In genomic region chr4:103198111-103198765, GRCh38 we compare ENCODE assay signal across 1 cellular context.
TF ChIP-seq lines count a peak whose summit lies in the region.

A gene with protein sequence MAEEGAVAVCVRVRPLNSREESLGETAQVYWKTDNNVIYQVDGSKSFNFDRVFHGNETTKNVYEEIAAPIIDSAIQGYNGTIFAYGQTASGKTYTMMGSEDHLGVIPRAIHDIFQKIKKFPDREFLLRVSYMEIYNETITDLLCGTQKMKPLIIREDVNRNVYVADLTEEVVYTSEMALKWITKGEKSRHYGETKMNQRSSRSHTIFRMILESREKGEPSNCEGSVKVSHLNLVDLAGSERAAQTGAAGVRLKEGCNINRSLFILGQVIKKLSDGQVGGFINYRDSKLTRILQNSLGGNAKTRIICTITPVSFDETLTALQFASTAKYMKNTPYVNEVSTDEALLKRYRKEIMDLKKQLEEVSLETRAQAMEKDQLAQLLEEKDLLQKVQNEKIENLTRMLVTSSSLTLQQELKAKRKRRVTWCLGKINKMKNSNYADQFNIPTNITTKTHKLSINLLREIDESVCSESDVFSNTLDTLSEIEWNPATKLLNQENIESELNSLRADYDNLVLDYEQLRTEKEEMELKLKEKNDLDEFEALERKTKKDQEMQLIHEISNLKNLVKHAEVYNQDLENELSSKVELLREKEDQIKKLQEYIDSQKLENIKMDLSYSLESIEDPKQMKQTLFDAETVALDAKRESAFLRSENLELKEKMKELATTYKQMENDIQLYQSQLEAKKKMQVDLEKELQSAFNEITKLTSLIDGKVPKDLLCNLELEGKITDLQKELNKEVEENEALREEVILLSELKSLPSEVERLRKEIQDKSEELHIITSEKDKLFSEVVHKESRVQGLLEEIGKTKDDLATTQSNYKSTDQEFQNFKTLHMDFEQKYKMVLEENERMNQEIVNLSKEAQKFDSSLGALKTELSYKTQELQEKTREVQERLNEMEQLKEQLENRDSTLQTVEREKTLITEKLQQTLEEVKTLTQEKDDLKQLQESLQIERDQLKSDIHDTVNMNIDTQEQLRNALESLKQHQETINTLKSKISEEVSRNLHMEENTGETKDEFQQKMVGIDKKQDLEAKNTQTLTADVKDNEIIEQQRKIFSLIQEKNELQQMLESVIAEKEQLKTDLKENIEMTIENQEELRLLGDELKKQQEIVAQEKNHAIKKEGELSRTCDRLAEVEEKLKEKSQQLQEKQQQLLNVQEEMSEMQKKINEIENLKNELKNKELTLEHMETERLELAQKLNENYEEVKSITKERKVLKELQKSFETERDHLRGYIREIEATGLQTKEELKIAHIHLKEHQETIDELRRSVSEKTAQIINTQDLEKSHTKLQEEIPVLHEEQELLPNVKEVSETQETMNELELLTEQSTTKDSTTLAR (N-terminal part only) (minus strand): TSS chr4:103198343. CDS start chr4:103198319, 24 bp downstream.

TF ChIP-seq in HepG2, 621 proteins besides CTCF, POLR2A, EP300 and RAD21 (continued from another document and continues in another):
- TF ChIP-seq, protein P1, sequence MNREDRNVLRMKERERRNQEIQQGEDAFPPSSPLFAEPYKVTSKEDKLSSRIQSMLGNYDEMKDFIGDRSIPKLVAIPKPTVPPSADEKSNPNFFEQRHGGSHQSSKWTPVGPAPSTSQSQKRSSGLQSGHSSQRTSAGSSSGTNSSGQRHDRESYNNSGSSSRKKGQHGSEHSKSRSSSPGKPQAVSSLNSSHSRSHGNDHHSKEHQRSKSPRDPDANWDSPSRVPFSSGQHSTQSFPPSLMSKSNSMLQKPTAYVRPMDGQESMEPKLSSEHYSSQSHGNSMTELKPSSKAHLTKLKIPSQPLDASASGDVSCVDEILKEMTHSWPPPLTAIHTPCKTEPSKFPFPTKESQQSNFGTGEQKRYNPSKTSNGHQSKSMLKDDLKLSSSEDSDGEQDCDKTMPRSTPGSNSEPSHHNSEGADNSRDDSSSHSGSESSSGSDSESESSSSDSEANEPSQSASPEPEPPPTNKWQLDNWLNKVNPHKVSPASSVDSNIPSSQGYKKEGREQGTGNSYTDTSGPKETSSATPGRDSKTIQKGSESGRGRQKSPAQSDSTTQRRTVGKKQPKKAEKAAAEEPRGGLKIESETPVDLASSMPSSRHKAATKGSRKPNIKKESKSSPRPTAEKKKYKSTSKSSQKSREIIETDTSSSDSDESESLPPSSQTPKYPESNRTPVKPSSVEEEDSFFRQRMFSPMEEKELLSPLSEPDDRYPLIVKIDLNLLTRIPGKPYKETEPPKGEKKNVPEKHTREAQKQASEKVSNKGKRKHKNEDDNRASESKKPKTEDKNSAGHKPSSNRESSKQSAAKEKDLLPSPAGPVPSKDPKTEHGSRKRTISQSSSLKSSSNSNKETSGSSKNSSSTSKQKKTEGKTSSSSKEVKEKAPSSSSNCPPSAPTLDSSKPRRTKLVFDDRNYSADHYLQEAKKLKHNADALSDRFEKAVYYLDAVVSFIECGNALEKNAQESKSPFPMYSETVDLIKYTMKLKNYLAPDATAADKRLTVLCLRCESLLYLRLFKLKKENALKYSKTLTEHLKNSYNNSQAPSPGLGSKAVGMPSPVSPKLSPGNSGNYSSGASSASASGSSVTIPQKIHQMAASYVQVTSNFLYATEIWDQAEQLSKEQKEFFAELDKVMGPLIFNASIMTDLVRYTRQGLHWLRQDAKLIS (CRISPR knock-in tag; IDR thresholded peaks at IDR 0.05) = no peak
- TF ChIP-seq ZIK1 (CRISPR knock-in tag; IDR thresholded peaks at IDR 0.05; ENCODE audit: borderline replicate concordance, low read depth) = no peak
- TF ChIP-seq ERF (CRISPR knock-in tag; IDR thresholded peaks at IDR 0.05) = no peak
- TF ChIP-seq CENPBD1 (CRISPR knock-in tag; IDR thresholded peaks at IDR 0.05; ENCODE audit: borderline replicate concordance, low read depth) = no peak
- TF ChIP-seq SMYD3 (CRISPR knock-in tag; IDR thresholded peaks at IDR 0.05) = peak; percentile 52
- peak; percentile 59; the same call in 1 of the 2 replicates for TF ChIP-seq ZNF510 (CRISPR knock-in tag; IDR thresholded peaks at IDR 0.05; ENCODE audit: low read depth)
- no peak for TF ChIP-seq ZNF841 (CRISPR knock-in tag; IDR thresholded peaks at IDR 0.05; ENCODE audit: borderline replicate concordance)
- no peak for TF ChIP-seq TCF12 (IDR thresholded peaks at IDR 0.05)
- TF ChIP-seq TCF12 (CRISPR knock-in tag; IDR thresholded peaks at IDR 0.05) = no peak
- TF ChIP-seq, protein P2, sequence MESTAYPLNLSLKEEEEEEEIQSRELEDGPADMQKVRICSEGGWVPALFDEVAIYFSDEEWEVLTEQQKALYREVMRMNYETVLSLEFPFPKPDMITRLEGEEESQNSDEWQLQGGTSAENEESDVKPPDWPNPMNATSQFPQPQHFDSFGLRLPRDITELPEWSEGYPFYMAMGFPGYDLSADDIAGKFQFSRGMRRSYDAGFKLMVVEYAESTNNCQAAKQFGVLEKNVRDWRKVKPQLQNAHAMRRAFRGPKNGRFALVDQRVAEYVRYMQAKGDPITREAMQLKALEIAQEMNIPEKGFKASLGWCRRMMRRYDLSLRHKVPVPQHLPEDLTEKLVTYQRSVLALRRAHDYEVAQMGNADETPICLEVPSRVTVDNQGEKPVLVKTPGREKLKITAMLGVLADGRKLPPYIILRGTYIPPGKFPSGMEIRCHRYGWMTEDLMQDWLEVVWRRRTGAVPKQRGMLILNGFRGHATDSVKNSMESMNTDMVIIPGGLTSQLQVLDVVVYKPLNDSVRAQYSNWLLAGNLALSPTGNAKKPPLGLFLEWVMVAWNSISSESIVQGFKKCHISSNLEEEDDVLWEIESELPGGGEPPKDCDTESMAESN (CRISPR knock-in tag; conservative IDR thresholded peaks at IDR 0.05) = no peak
- TF ChIP-seq DNMT1 (CRISPR knock-in tag; IDR thresholded peaks at IDR 0.05) = 0 out of 2 replicates have a peak, but pooled peaks have one; percentile 71
- TF ChIP-seq POGZ (CRISPR knock-in tag; IDR thresholded peaks at IDR 0.05) = peak; percentile 99
- TF ChIP-seq THRA (CRISPR knock-in tag; IDR thresholded peaks at IDR 0.05; ENCODE audit: borderline replicate concordance) = no peak
- peak; percentile 73 for TF ChIP-seq KDM5A (IDR thresholded peaks at IDR 0.05; ENCODE audit: borderline replicate concordance, low read length)
- TF ChIP-seq ZNF83 (CRISPR knock-in tag; IDR thresholded peaks at IDR 0.05; ENCODE audit: borderline replicate concordance) = no peak
- no peak for TF ChIP-seq ZNF850 (CRISPR knock-in tag; conservative IDR thresholded peaks at IDR 0.05)
- 0 out of 2 replicates have a peak, but pooled peaks have one; percentile 40 for TF ChIP-seq CHD2 (IDR thresholded peaks at IDR 0.05; ENCODE audit: low read depth, low read length)
- peak; percentile 66 for TF ChIP-seq E2F1 (CRISPR knock-in tag; IDR thresholded peaks at IDR 0.05)
- peak; percentile 84 for TF ChIP-seq ZNF501 (CRISPR knock-in tag; IDR thresholded peaks at IDR 0.05)
- TF ChIP-seq ZNF770 (CRISPR knock-in tag; IDR thresholded peaks at IDR 0.05) = no peak
- TF ChIP-seq, protein P3, sequence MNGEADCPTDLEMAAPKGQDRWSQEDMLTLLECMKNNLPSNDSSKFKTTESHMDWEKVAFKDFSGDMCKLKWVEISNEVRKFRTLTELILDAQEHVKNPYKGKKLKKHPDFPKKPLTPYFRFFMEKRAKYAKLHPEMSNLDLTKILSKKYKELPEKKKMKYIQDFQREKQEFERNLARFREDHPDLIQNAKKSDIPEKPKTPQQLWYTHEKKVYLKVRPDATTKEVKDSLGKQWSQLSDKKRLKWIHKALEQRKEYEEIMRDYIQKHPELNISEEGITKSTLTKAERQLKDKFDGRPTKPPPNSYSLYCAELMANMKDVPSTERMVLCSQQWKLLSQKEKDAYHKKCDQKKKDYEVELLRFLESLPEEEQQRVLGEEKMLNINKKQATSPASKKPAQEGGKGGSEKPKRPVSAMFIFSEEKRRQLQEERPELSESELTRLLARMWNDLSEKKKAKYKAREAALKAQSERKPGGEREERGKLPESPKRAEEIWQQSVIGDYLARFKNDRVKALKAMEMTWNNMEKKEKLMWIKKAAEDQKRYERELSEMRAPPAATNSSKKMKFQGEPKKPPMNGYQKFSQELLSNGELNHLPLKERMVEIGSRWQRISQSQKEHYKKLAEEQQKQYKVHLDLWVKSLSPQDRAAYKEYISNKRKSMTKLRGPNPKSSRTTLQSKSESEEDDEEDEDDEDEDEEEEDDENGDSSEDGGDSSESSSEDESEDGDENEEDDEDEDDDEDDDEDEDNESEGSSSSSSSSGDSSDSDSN (CRISPR knock-in tag; IDR thresholded peaks at IDR 0.05) = peak; percentile 74
- TF ChIP-seq FIP1L1 (IDR thresholded peaks at IDR 0.05; ENCODE audit: borderline replicate concordance, insufficient read depth, low read depth, low read length) = no peak
- no peak for TF ChIP-seq ZNF33A (CRISPR knock-in tag; IDR thresholded peaks at IDR 0.05; ENCODE audit: borderline replicate concordance)
- no peak for TF ChIP-seq GTF2F1 (IDR thresholded peaks at IDR 0.05; ENCODE audit: low read length)
- TF ChIP-seq, protein P4, sequence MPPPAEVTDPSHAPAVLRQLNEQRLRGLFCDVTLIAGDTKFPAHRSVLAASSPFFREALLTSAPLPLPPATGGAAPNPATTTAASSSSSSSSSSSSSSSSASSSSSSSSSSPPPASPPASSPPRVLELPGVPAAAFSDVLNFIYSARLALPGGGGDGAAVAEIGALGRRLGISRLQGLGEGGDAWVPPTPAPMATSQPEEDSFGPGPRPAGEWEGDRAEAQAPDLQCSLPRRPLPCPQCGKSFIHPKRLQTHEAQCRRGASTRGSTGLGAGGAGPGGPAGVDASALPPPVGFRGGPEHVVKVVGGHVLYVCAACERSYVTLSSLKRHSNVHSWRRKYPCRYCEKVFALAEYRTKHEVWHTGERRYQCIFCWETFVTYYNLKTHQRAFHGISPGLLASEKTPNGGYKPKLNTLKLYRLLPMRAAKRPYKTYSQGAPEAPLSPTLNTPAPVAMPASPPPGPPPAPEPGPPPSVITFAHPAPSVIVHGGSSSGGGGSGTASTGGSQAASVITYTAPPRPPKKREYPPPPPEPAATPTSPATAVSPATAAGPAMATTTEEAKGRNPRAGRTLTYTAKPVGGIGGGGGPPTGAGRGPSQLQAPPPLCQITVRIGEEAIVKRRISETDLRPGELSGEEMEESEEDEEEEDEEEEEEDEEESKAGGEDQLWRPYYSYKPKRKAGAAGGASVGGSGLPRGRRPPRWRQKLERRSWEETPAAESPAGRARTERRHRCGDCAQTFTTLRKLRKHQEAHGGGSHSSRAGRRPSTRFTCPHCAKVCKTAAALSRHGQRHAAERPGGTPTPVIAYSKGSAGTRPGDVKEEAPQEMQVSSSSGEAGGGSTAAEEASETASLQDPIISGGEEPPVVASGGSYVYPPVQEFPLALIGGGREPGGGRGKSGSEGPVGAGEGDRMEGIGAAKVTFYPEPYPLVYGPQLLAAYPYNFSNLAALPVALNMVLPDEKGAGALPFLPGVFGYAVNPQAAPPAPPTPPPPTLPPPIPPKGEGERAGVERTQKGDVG (CRISPR knock-in tag; IDR thresholded peaks at IDR 0.05; ENCODE audit: borderline replicate concordance) = no peak
- TF ChIP-seq RARA (CRISPR knock-in tag; IDR thresholded peaks at IDR 0.05) = no peak
- peak; percentile 42; the same call in 1 of the 2 replicates for TF ChIP-seq NCOR1 (IDR thresholded peaks at IDR 0.05; ENCODE audit: borderline replicate concordance, low read length)
- TF ChIP-seq, protein P5, sequence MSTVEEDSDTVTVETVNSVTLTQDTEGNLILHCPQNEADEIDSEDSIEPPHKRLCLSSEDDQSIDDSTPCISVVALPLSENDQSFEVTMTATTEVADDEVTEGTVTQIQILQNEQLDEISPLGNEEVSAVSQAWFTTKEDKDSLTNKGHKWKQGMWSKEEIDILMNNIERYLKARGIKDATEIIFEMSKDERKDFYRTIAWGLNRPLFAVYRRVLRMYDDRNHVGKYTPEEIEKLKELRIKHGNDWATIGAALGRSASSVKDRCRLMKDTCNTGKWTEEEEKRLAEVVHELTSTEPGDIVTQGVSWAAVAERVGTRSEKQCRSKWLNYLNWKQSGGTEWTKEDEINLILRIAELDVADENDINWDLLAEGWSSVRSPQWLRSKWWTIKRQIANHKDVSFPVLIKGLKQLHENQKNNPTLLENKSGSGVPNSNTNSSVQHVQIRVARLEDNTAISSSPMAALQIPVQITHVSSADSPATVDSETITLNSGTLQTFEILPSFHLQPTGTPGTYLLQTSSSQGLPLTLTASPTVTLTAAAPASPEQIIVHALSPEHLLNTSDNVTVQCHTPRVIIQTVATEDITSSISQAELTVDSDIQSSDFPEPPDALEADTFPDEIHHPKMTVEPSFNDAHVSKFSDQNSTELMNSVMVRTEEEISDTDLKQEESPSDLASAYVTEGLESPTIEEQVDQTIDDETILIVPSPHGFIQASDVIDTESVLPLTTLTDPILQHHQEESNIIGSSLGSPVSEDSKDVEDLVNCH (CRISPR knock-in tag; IDR thresholded peaks at IDR 0.05) = no peak
- TF ChIP-seq DPF2 (CRISPR knock-in tag; IDR thresholded peaks at IDR 0.05; ENCODE audit: borderline replicate concordance, low read depth) = no peak
